ENCODE assay signal across 10 cellular contexts in the genomic region with DNA sequence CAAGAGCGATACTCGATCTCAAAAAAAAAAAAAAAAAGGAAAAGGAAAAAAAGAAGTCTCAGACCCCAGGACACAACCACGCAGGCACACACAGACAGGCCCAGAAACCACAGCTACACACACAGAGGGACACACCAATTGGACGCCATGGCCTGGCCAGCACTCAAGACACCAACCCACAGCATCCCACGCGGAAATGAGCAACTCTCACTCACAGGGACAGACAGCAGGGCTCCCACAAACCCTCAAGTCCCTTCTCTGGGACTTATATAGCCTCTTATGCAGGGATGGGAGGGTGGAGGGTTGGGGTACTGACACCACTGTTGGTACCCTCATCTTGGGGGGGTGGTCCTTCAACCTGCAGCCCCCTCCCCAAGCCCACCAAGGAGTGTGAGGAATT. TPM values are rescaled to one million over a fixed set of nuclear protein-coding genes. Genes with fewer than 3 reads are reported as not detected.
DNase-seq lines count a peak whose midpoint lies in the region; ATAC-seq and TF ChIP-seq lines count a peak whose summit lies in the region.
"Had no signal": no experiment of that assay in that cellular context is flagged by ENCODE, and none has a peak within 500 bp of the region (broad histone marks: within the 10 kb centered on the region; RNA-seq: fewer than 3 reads in every experiment).

No MANE protein-coding gene starts in this region.

- peaks cover 47% of the 10 kb centered on the region for H3K27me3 Mint-ChIP-seq in activated T-helper 17 cell treated with anti-CD3 and anti-CD28 coated beads, Interleukin-2, amount 50 U/mL, for 72 hours

- H3K9me3 Mint-ChIP-seq in activated T-helper 17 cell treated with anti-CD3 and anti-CD28 coated beads, Interleukin-2, amount 50 U/mL, for 72 hours, result no peaks in the 10 kb centered on the region
- H3K9me3 Mint-ChIP-seq: activated naive CD4-positive, alpha-beta T cell treated with anti-CD3 and anti-CD28 coated beads for 36 hours had no signal

- no peak for TF ChIP-seq CTCF in right atrium auricular region (IDR thresholded peaks at IDR 0.05)

- peak overlapping the region; percentile 11 for H3K4me3 Mint-ChIP-seq in activated T-helper 17 cell treated with anti-CD3 and anti-CD28 coated beads, Interleukin-2, amount 50 U/mL, for 72 hours
- H3K4me3 Mint-ChIP-seq: activated naive CD4-positive, alpha-beta T cell treated with anti-CD3 and anti-CD28 coated beads for 36 hours had no signal

- H3K27ac ChIP-seq in right atrium auricular region (peak overlapping the region; percentile 48 to 65), caudate nucleus (ENCODE audit: low read depth, low read length) (no peak overlapping the region)
- H3K27ac ChIP-seq: neutrophil had no signal

- H3K4me1 ChIP-seq in right atrium auricular region, result peaks cover 0 to 40% of the 10 kb centered on the region in 2 donors
- peaks cover 38% of the 10 kb centered on the region for H3K4me1 ChIP-seq in skeletal muscle satellite cell (ENCODE audit: control insufficient read depth, insufficient read depth, low read length)

- H3K4me3 ChIP-seq in right atrium auricular region (peak overlapping the region; percentile 13 to 52), skeletal muscle satellite cell (ENCODE audit: low read length) (peak overlapping the region; percentile 62)

- H3K27ac Mint-ChIP-seq in activated T-helper 17 cell treated with anti-CD3 and anti-CD28 coated beads, Interleukin-2, amount 50 U/mL, for 72 hours, result no peak overlapping the region
- H3K27ac Mint-ChIP-seq: activated naive CD4-positive, alpha-beta T cell treated with anti-CD3 and anti-CD28 coated beads for 36 hours had no signal

- DNase-seq in EH (ENCODE audit: low read depth), result peak; percentile 69
- no peak for DNase-seq in right atrium auricular region (ENCODE audit: low spot score)
- DNase-seq in caudate nucleus (lab: John Stamatoyannopoulos, UW), result no peak
- no peak for DNase-seq in activated T-cell treated with anti-CD3 and anti-CD28 coated beads, Interleukin-2, amount 50 U/mL, for 1 hour
- no peak for DNase-seq in NCI-H187 treated with DMSO at 0.1 percent for 48 hours (lab: John Stamatoyannopoulos, UW)
- DNase-seq in activated gamma-delta T cell (lab: John Stamatoyannopoulos, UW), result no peak

- H3K27me3 ChIP-seq in right atrium auricular region, result peaks cover 4 to 20% of the 10 kb centered on the region in 2 donors
- H3K27me3 ChIP-seq in skeletal muscle satellite cell (ENCODE audit: control insufficient read depth, insufficient read depth, low read length), result no peaks in the 10 kb centered on the region

- peak overlapping the region; percentile 83 for H3K4me2 ChIP-seq in skeletal muscle satellite cell (ENCODE audit: low read length)

- H3K9me3 ChIP-seq in right atrium auricular region (no peaks in the 10 kb centered on the region), skeletal muscle satellite cell (replicated peaks; ENCODE audit: low read length) (no peaks in the 10 kb centered on the region)
- H3K9me3 ChIP-seq: neutrophil had no signal

- peaks cover 5% of the 10 kb centered on the region for H3K4me1 Mint-ChIP-seq in activated T-helper 17 cell treated with anti-CD3 and anti-CD28 coated beads, Interleukin-2, amount 50 U/mL, for 72 hours

- peak overlapping the region; percentile 68 for H3K9ac ChIP-seq in skeletal muscle satellite cell (ENCODE audit: low read depth, low read length)

- peaks cover 9% of the 10 kb centered on the region for H3K36me3 Mint-ChIP-seq in activated T-helper 17 cell treated with anti-CD3 and anti-CD28 coated beads, Interleukin-2, amount 50 U/mL, for 72 hours (ENCODE audit: low read depth)

- no peaks in the 10 kb centered on the region for H3K36me3 ChIP-seq in right atrium auricular region
- H3K36me3 ChIP-seq in skeletal muscle satellite cell (ENCODE audit: insufficient read depth, low read length), result peaks cover 18% of the 10 kb centered on the region
- H3K36me3 ChIP-seq: neutrophil had no signal

- ATAC-seq in activated T-helper 17 cell treated with anti-CD3 and anti-CD28 coated beads, Interleukin-2, amount 50 U/mL, for 72 hours (replicated peaks), result peak; percentile 46

RNA-seq across cellular contexts. Expression of gene NOTCH3, which starts 5.9 kb away (rescaled TPM):
- total RNA-seq in activated T-helper 17 cell treated with anti-CD3 and anti-CD28 coated beads, Interleukin-2, amount 50 U/mL, for 72 hours, result under 1 TPM; 0.06 to 0.29 TPM
- 10 to 100 TPM; 16.8 to 34.2 TPM for total RNA-seq in right atrium auricular region
- 40.3 and 65.3 TPM in 2 replicates for total RNA-seq in skeletal muscle satellite cell (2012; rRNA removed)
- total RNA-seq: activated naive CD4-positive, alpha-beta T cell treated with anti-CD3 and anti-CD28 coated beads for 36 hours had no signal

RNA-seq across cellular contexts. Expression of gene EPHX3, which starts 37.3 kb away (rescaled TPM):
- under 1 TPM in 1 of 2 donors, not detected in 1; 0.24 TPM for total RNA-seq in activated T-helper 17 cell treated with anti-CD3 and anti-CD28 coated beads, Interleukin-2, amount 50 U/mL, for 72 hours
- under 1 TPM; 0.52 to 0.63 TPM for total RNA-seq in right atrium auricular region
- under 0.01 TPM in 1 of 2 replicates, not detected in the other for total RNA-seq in skeletal muscle satellite cell (2012; rRNA removed)
- total RNA-seq: activated naive CD4-positive, alpha-beta T cell treated with anti-CD3 and anti-CD28 coated beads for 36 hours had no signal

Comparison
In these comparisons a context has a peak if more than half of its experiments do, and no peak if none do; other contexts are left out.
1. RNA of gene NOTCH3, which starts 5.9 kb away (total RNA-seq): 16.8 to 34.2 TPM in right atrium auricular region; 0.06 to 0.29 TPM in activated T-helper 17 cell treated with anti-CD3 and anti-CD28 coated beads, Interleukin-2, amount 50 U/mL, for 72 hours; every median in the first group is over 10 times any median in the second.